Comparison of ENCODE assay signal across 8 cellular contexts in genomic region chr3:88149146-88149515, GRCh38. TPM values are rescaled to one million over a fixed set of nuclear protein-coding genes. Genes with fewer than 3 reads are reported as not detected.
DNase-seq lines count a peak whose midpoint lies in the region; ATAC-seq and TF ChIP-seq lines count a peak whose summit lies in the region.

No MANE protein-coding gene starts in this region.

- no peaks in the 10 kb centered on the region for H3K27me3 Mint-ChIP-seq in activated naive CD8-positive, alpha-beta T cell treated with anti-CD3 and anti-CD28 coated beads, Interleukin-2, amount 10 ng/mL, durations not matched to agents 7 days and 5 days

- no peaks in the 10 kb centered on the region for H3K9me3 Mint-ChIP-seq in activated naive CD8-positive, alpha-beta T cell treated with anti-CD3 and anti-CD28 coated beads, Interleukin-2, amount 10 ng/mL, durations not matched to agents 7 days and 5 days

- ATAC-seq in GM18508 (IDR thresholded peaks at IDR 0.05; ENCODE audit: insufficient read depth, unreplicated experiment) = peak; percentile 11
- ATAC-seq in HG02970 (IDR thresholded peaks at IDR 0.05; ENCODE audit: low FRiP score, unreplicated experiment) = peak; percentile 8
- peak; percentile 19 for ATAC-seq in activated naive CD8-positive, alpha-beta T cell treated with anti-CD3 and anti-CD28 coated beads, Interleukin-2, amount 10 ng/mL, durations not matched to agents 7 days and 5 days (ENCODE audit: low read depth)

- H3K9me3 ChIP-seq in AG04450 (ENCODE audit: control insufficient read depth, insufficient read depth, low read length) = no peaks in the 10 kb centered on the region; the same call in 1 of the 2 replicates

- H3K27me3 ChIP-seq in AG04450 (ENCODE audit: control insufficient read depth, insufficient read depth, low read length) = no peaks in the 10 kb centered on the region

- POLR2A ChIA-PET in AG04450 (lab: Yijun Ruan, JAX) = interaction anchor here (2.5 kb wide), 1 partner anchor 90 kb away, joined by 17 read pairs; the partner anchor contains the start of genes CGGBP1 and ZNF654
- POLR2A ChIA-PET in activated naive CD8-positive, alpha-beta T cell treated with anti-CD3 and anti-CD28 coated beads, Interleukin-2, amount 10 ng/mL, durations not matched to agents 7 days and 5 days (lab: Charles Lee) = interaction anchor here (0.7 to 4.3 kb wide), 14 partner anchors 9 to 144 kb away, joined by 3 to 65 read pairs (median 4); partner anchors contain the start of genes CGGBP1 and ZNF654

- peak overlapping the region; percentile 35 for H3K27ac ChIP-seq in AG04450 (ENCODE audit: low read depth, low read length)

- H3K4me3 ChIP-seq in AG04450 (ENCODE audit: low read depth, low read length) = peak overlapping the region; percentile 100

- peak overlapping the region; percentile 96 for H3K27ac Mint-ChIP-seq in activated naive CD8-positive, alpha-beta T cell treated with anti-CD3 and anti-CD28 coated beads, Interleukin-2, amount 10 ng/mL, durations not matched to agents 7 days and 5 days

- H3K36me3 Mint-ChIP-seq in activated naive CD8-positive, alpha-beta T cell treated with anti-CD3 and anti-CD28 coated beads, Interleukin-2, amount 10 ng/mL, durations not matched to agents 7 days and 5 days = peaks cover 3% of the 10 kb centered on the region

- peak overlapping the region; percentile 96 for H3K4me3 Mint-ChIP-seq in activated naive CD8-positive, alpha-beta T cell treated with anti-CD3 and anti-CD28 coated beads, Interleukin-2, amount 10 ng/mL, durations not matched to agents 7 days and 5 days

- peaks cover 28% of the 10 kb centered on the region for H3K4me1 Mint-ChIP-seq in activated naive CD8-positive, alpha-beta T cell treated with anti-CD3 and anti-CD28 coated beads, Interleukin-2, amount 10 ng/mL, durations not matched to agents 7 days and 5 days

- no peak for TF ChIP-seq CTCF in AG04450 (IDR thresholded peaks at IDR 0.05; ENCODE audit: low read depth, low read length)

- CTCF ChIA-PET in AG04450 (lab: Charles Lee) = interaction anchor here (1.0 to 1.4 kb wide), 2 partner anchors 20 to 36 kb away, joined by 3 to 5 read pairs; no protein-coding TSS in a partner anchor

- DNase-seq in AG04450 (ENCODE audit: low read depth, low spot score) (no peak), NCI-H446 (lab: John Stamatoyannopoulos, UW) (peak; percentile 28 to 70), iPS-NIHi11 (ENCODE audit: low spot score) (peak; percentile 22), GM19240 (ENCODE audit: insufficient read length, low spot score) (no peak)
- no peak for DNase-seq in activated naive CD8-positive, alpha-beta T cell treated with anti-CD3 and anti-CD28 coated beads, Interleukin-2, amount 10 ng/mL, durations not matched to agents 7 days and 5 days
- peak; percentile 41 for DNase-seq in stimulated activated CD4-positive, alpha-beta T cell treated with anti-CD3 and anti-CD28 coated beads, Interleukin-4, amount 100 ng/mL, for 24 hours

RNA-seq across cellular contexts. Expression of gene C3orf38, which starts 0.6 kb away (rescaled TPM):
- 18.0 and 22.6 TPM in 2 replicates for polyA plus RNA-seq in AG04450 (2011; rRNA removed)
- 27.2 and 31.4 TPM in 2 replicates for polyA minus RNA-seq in AG04450 (2011; rRNA and poly(A)+ RNA removed)
- 10 to 100 TPM; 33.2 to 35.2 TPM for total RNA-seq in activated naive CD8-positive, alpha-beta T cell treated with anti-CD3 and anti-CD28 coated beads, Interleukin-2, amount 10 ng/mL, durations not matched to agents 7 days and 5 days

Comparison
In these comparisons a context has a peak if more than half of its experiments do, and no peak if none do; other contexts are left out.
1. DNase-seq: peak in NCI-H446 (2 of 2), iPS-NIHi11 (single experiment) and stimulated activated CD4-positive, alpha-beta T cell treated with anti-CD3 and anti-CD28 coated beads, Interleukin-4, amount 100 ng/mL, for 24 hours (single experiment); none in AG04450 (single experiment), activated naive CD8-positive, alpha-beta T cell treated with anti-CD3 and anti-CD28 coated beads, Interleukin-2, amount 10 ng/mL, durations not matched to agents 7 days and 5 days (single experiment) and GM19240 (single experiment).
2. Peak in every context shown above with its lines, with median percentiles within 50 percentile points of each other: ATAC-seq.